8 cellular contexts compared by ENCODE assay signal in the genomic region with DNA sequence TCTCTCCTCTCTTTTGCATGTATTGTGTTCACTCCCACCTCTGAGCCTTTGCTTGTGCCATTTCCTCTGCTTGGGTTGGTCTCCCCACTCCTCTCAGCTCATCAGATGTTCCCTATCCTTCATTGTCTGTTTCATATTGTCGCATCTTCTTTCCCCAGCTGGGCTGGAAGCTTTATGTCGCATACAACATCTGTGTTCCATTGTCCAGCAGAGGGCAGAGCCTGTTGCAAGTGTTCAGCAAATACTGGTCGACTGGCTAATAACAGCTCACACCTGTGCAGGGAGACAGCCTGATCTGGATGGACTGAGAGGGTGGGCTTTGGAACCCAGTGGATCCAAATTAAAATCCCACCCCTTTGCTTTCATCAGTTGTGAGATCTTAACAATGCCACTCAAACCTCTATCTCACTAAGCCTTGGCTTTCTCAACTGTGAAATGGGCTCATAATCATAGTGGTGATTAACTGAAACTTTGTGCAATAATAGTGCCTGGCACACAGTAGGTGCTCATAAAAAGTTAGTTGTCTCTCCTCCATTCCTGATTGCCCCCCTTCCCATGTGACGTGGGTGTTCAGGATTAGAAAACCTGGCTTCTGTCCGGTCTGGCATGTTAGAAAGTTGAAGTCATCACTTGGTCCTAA.
A peak's percentile ranks its signal among the peaks of the same experiment; 100 is the strongest.
DNase-seq lines count a peak whose midpoint lies in the region; ATAC-seq and TF ChIP-seq lines count a peak whose summit lies in the region.

No MANE protein-coding gene starts in this region.

- BruUV-seq in Caco-2 (replicated peaks; lab: Mats Ljungman, UMichigan) (no TSS peak), HCT116 (replicated peaks; lab: Mats Ljungman, UMichigan) (no TSS peak)

- peak; percentile 41 to 63 for TF ChIP-seq CTCF in Caco-2 (IDR thresholded peaks at IDR 0.05; ENCODE audit: insufficient read depth in 1 of 2, low read depth in 1 of 2, low read length in 1 of 2, severe bottlenecking in 1 of 2, unreplicated experiment in 1 of 2)
- peak; percentile 38 to 56 (median 55); a peak in 5 of 6 replicates for TF ChIP-seq CTCF in HCT116 (IDR thresholded peaks at IDR 0.05 in 2 of 3, conservative IDR thresholded peaks at IDR 0.05 in 1 of 3; ENCODE audit: borderline replicate concordance in 1 of 3, insufficient read depth in 1 of 3, low read depth in 2 of 3, low read length in 2 of 3)
- peak; percentile 59 for TF ChIP-seq CTCF in astrocyte of the spinal cord (IDR thresholded peaks at IDR 0.05; ENCODE audit: low read depth, low read length)

- H3K4me2 ChIP-seq in HCT116 (ENCODE audit: low read length), result no peak overlapping the region

- POLR2A ChIA-PET in Caco-2 (lab: Charles Lee), result no interaction called here
- POLR2A ChIA-PET in HCT116 (lab: Charles Lee), result no interaction called here

- no peak overlapping the region for H2AFZ ChIP-seq in HCT116 (ENCODE audit: low read depth, low read length, poor library complexity, severe bottlenecking)

- H3K4me1 Mint-ChIP-seq in Caco-2 (ENCODE audit: low read depth, unreplicated experiment) (no peaks in the 10 kb centered on the region), naive B cell (peaks cover 48 to 70% (median 56%) of the 10 kb centered on the region in 3 donors)

- H4K20me1 ChIP-seq in HCT116 (ENCODE audit: insufficient read depth), result no peaks in the 10 kb centered on the region

- H3K27ac Mint-ChIP-seq in Caco-2 (ENCODE audit: unreplicated experiment) (no peak overlapping the region), naive B cell (peak overlapping the region in 3 of 6 donors; percentile 4 to 69 (median 48))

- no peaks in the 10 kb centered on the region for H3K79me2 ChIP-seq in HCT116 (ENCODE audit: insufficient read depth, low read length)

- H3K4me3 ChIP-seq in Caco-2 (ENCODE audit: low read depth, low read length) (no peak overlapping the region), HCT116 (replicated peaks in 1 of 2; ENCODE audit: low read depth in 1 of 2, low read length in 2 of 2) (no peak overlapping the region), astrocyte of the spinal cord (ENCODE audit: low read depth, low read length) (no peak overlapping the region)

- no peaks in the 10 kb centered on the region for H3K27me3 Mint-ChIP-seq in Caco-2 (ENCODE audit: insufficient read depth, unreplicated experiment)
- no peaks in the 10 kb centered on the region for H3K27me3 Mint-ChIP-seq in naive B cell

- H3K4me1 ChIP-seq in Caco-2 (no peaks in the 10 kb centered on the region), HCT116 (ENCODE audit: control insufficient read depth in 1 of 2, insufficient read depth in 2 of 2, low read length in 2 of 2) (no peaks in the 10 kb centered on the region)

- H3K9ac ChIP-seq in HCT116 (ENCODE audit: low read length), result no peak overlapping the region

- H3K9me3 Mint-ChIP-seq in Caco-2 (ENCODE audit: unreplicated experiment), result no peaks in the 10 kb centered on the region
- peaks cover 0 to 2% (median 0%) of the 10 kb centered on the region in 7 donors for H3K9me3 Mint-ChIP-seq in naive B cell

- H3K4me3 Mint-ChIP-seq in Caco-2 (ENCODE audit: unreplicated experiment), result no peak overlapping the region
- peak overlapping the region in 1 of 8 donors; percentile 21 for H3K4me3 Mint-ChIP-seq in naive B cell

- no peaks in the 10 kb centered on the region for H3K9me2 ChIP-seq in HCT116 (ENCODE audit: insufficient read depth)

- ATAC-seq in HCT116 (peak; percentile 82), naive B cell (ENCODE audit: low read depth in 2 of 2) (peak; percentile 76 to 78), GM19035 (IDR thresholded peaks at IDR 0.05; ENCODE audit: unreplicated experiment) (no peak)

- TF ChIP-seq RAD21 in HCT116 (IDR thresholded peaks at IDR 0.05; ENCODE audit: low read depth), result peak; percentile 55; the same call in 1 of the 2 replicates

- H3K36me3 ChIP-seq in Caco-2 (ENCODE audit: control insufficient read depth, insufficient read depth, low read length) (no peaks in the 10 kb centered on the region; the same call in 1 of the 2 replicates), HCT116 (ENCODE audit: control insufficient read depth in 1 of 2, insufficient read depth in 2 of 2, low read length in 2 of 2) (no peaks in the 10 kb centered on the region)

- no peak overlapping the region for H3K27ac ChIP-seq in HCT116 (ENCODE audit: low read depth, low read length)

- TF ChIP-seq POLR2A in HCT116 (IDR thresholded peaks at IDR 0.05; ENCODE audit: borderline replicate concordance, extremely low read depth, insufficient read depth, insufficient read length), result no peak

- H3K27me3 ChIP-seq in Caco-2 (replicated peaks; ENCODE audit: control insufficient read depth, insufficient read depth, low read length), result no peaks in the 10 kb centered on the region
- H3K27me3 ChIP-seq in HCT116 (ENCODE audit: insufficient read depth, low read length), result no peaks in the 10 kb centered on the region

- RAD21 ChIA-PET in HCT116 (lab: Charles Lee; ENCODE audit: low non-redundant PET in 1 of 2, low total read pairs in 2 of 2, uncharacterized antibody in 2 of 2, unreplicated experiment in 2 of 2), result no interaction called here

- H3K36me3 Mint-ChIP-seq in Caco-2 (ENCODE audit: insufficient read depth, unreplicated experiment), result peaks cover 18% of the 10 kb centered on the region
- peaks cover 10 to 11% of the 10 kb centered on the region in 2 donors for H3K36me3 Mint-ChIP-seq in naive B cell

- H3K9me3 ChIP-seq in Caco-2, result no peaks in the 10 kb centered on the region
- H3K9me3 ChIP-seq in HCT116 (ENCODE audit: control insufficient read depth in 1 of 2, insufficient read depth in 1 of 2, low read depth in 1 of 2, low read length in 2 of 2), result no peaks in the 10 kb centered on the region

- CTCF ChIA-PET in Caco-2 (lab: Charles Lee), result interaction anchor here (0.5 to 1.1 kb wide), 7 partner anchors 11 to 195 kb away, joined by 3 to 8 read pairs (median 3); no protein-coding TSS in a partner anchor
- CTCF ChIA-PET in HCT116 (lab: Charles Lee), result interaction anchor here (0.8 to 1.6 kb wide), 3 partner anchors 9 to 130 kb away, joined by 3 to 6 read pairs (median 4); no protein-coding TSS in a partner anchor

- in situ Hi-C loops in astrocyte of the spinal cord (cut with HindIII; ENCODE audit: low sequenced_read_pairs), result no loop called here

- peak in 1 of 2 experiments; percentile 32 for DNase-seq in Caco-2
- no peak for DNase-seq in HCT116 (ENCODE audit: low read depth, low spot score)
- no peak for DNase-seq in astrocyte of the spinal cord (ENCODE audit: low read depth, low spot score)
- DNase-seq in naive B cell, result peak; percentile 33
- DNase-seq in pons (ENCODE audit: low spot score), result no peak
- no peak for DNase-seq in COLO829 (ENCODE audit: low spot score)
- no peak for DNase-seq in NCI-H774 (lab: John Stamatoyannopoulos, UW)

- intact Hi-C loops in Caco-2 (cut with micrococcal nuclease; ENCODE audit: unreplicated experiment) (loop anchor here (1.0 to 5.0 kb wide), 2 partner anchors 92 to 193 kb away; no protein-coding TSS in a partner anchor), HCT116 (cut with micrococcal nuclease) (loop anchor here (10.0 kb wide), 1 partner anchor 95 kb away; no protein-coding TSS in a partner anchor)

TF ChIP-seq in HCT116, 20 proteins besides CTCF, POLR2A, EP300 and RAD21:
- no peak for TF ChIP-seq ELF1 (IDR thresholded peaks at IDR 0.05; ENCODE audit: borderline replicate concordance, low read depth)
- TF ChIP-seq EZH2phosphoT487 (IDR thresholded peaks at IDR 0.05; ENCODE audit: borderline replicate concordance), result no peak
- TF ChIP-seq ATF3 (IDR thresholded peaks at IDR 0.05), result no peak
- TF ChIP-seq CEBPB (IDR thresholded peaks at IDR 0.05; ENCODE audit: low read depth), result no peak
- no peak for TF ChIP-seq YY1 (IDR thresholded peaks at IDR 0.05; ENCODE audit: extremely low read depth, insufficient replicate concordance, low read depth, low read length)
- TF ChIP-seq ZFX (IDR thresholded peaks at IDR 0.05), result no peak
- TF ChIP-seq EGR1 (IDR thresholded peaks at IDR 0.05; ENCODE audit: low read depth), result no peak
- no peak for TF ChIP-seq EZH2 (IDR thresholded peaks at IDR 0.05)
- TF ChIP-seq REST (IDR thresholded peaks at IDR 0.05; ENCODE audit: low read depth), result no peak
